Comparison of ENCODE assay signal across 20 cellular contexts in the genomic region with DNA sequence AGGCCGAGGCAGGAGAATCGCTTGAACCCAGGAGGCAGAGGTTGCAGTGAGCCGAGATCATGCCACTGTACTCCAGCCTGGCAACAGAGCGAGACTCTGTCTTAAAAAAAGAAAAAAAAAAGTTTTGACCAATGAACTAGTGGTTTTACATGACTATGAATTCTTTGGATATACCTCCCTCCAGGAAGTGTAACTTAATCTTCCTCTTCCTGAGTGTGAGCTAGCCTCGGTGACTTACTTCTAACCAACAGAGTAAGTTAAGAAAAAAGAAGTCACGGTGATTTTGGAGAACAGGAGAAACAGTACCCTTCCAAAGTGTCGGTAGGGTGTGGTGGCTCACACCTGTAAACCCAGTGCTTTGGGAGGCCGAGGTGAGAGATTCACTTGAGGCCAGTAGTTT. TPM values are rescaled to one million over a fixed set of nuclear protein-coding genes. Genes with fewer than 3 reads are reported as not detected.
DNase-seq lines count a peak whose midpoint lies in the region; ATAC-seq and TF ChIP-seq lines count a peak whose summit lies in the region.
"Had no signal": no experiment of that assay in that cellular context is flagged by ENCODE, and none has a peak within 500 bp of the region (broad histone marks: within the 10 kb centered on the region; RNA-seq: fewer than 3 reads in every experiment).

No MANE protein-coding gene starts in this region.

- no peak for ATAC-seq in CD4-positive, alpha-beta T cell (ENCODE audit: poor library complexity)
- ATAC-seq in WTC11 (no peak), memory B cell (ENCODE audit: low read depth) (no peak), HG03196 (IDR thresholded peaks at IDR 0.05; ENCODE audit: unreplicated experiment) (no peak)
- ATAC-seq: left lung, pancreas had no signal

- H3K9me3 ChIP-seq in CD4-positive, alpha-beta T cell (ENCODE audit: control insufficient read depth, low read length), result no peaks in the 10 kb centered on the region
- H3K9me3 ChIP-seq: colonic mucosa, left lung, pancreas, thoracic aorta had no signal

- H3K4me1 Mint-ChIP-seq in CD4-positive, alpha-beta T cell (ENCODE audit: low read depth), result peaks cover 53% of the 10 kb centered on the region
- peaks cover 52% of the 10 kb centered on the region for H3K4me1 Mint-ChIP-seq in WTC11
- peaks cover 18% of the 10 kb centered on the region for H3K4me1 Mint-ChIP-seq in memory B cell

- intact Hi-C loops in CD4-positive, alpha-beta T cell (cut with DNase I, micrococcal nuclease), result no loop called here

- no peak for TF ChIP-seq CTCF in CD4-positive, alpha-beta T cell (IDR thresholded peaks at IDR 0.05)
- TF ChIP-seq CTCF in WTC11 (IDR thresholded peaks at IDR 0.05), result no peak

- CTCF ChIA-PET in CD4-positive, alpha-beta T cell (lab: Charles Lee), result no interaction called here
- CTCF ChIA-PET in WTC11 (lab: Charles Lee), result no interaction called here

- no peak for DNase-seq in CD4-positive, alpha-beta T cell
- DNase-seq in HT1080 (ENCODE audit: low read depth), result peak; percentile 79
- no peak for DNase-seq in WTC11 (ENCODE audit: low spot score)
- no peak for DNase-seq in memory B cell (ENCODE audit: low spot score in 2 of 2)
- DNase-seq in NCI-H1092 (lab: John Stamatoyannopoulos, UW), result no peak
- DNase-seq in NCI-H510A treated with DMSO at 0.1 percent for 48 hours (lab: John Stamatoyannopoulos, UW), result no peak
- no peak for DNase-seq in DMS79 (lab: John Stamatoyannopoulos, UW)
- DNase-seq: activated CD4-positive, CD25-positive, alpha-beta regulatory T cell; activated effector memory CD4-positive, alpha-beta T cell treated with Interleukin-2 at 50 U/mL for 16 hours; anterior cingulate cortex; colonic mucosa; left lung; pancreas; stimulated activated CD4-positive, alpha-beta T cell treated with anti-CD3 and anti-CD28 coated beads, Interleukin-4, amount 100 ng/mL, for 4 hours; stimulated activated CD8-positive, alpha-beta memory T cell treated with anti-CD3 and anti-CD28 coated beads, Interleukin-4, amount 100 ng/mL, for 48 hours; T-helper 1 cell had no signal

- no peak overlapping the region for H3K4me3 Mint-ChIP-seq in CD4-positive, alpha-beta T cell
- H3K4me3 Mint-ChIP-seq in WTC11 (peak overlapping the region; percentile 25; the same call in 1 of the 2 replicates), memory B cell (no peak overlapping the region)

- H3K27ac Mint-ChIP-seq in CD4-positive, alpha-beta T cell, result peak overlapping the region; percentile 30
- peak overlapping the region; percentile 79; the same call in 1 of the 2 replicates for H3K27ac Mint-ChIP-seq in WTC11
- H3K27ac Mint-ChIP-seq in memory B cell, result peak overlapping the region; percentile 45

- H3K27ac ChIP-seq in CD4-positive, alpha-beta T cell (ENCODE audit: low read depth, low read length), result no peak overlapping the region
- H3K27ac ChIP-seq: colonic mucosa, epithelial cell of prostate, left lung, pancreas, skin epidermis, thoracic aorta had no signal

- peaks cover 64% of the 10 kb centered on the region for H3K36me3 Mint-ChIP-seq in CD4-positive, alpha-beta T cell (ENCODE audit: low read depth)
- H3K36me3 Mint-ChIP-seq in WTC11, result peaks cover 37% of the 10 kb centered on the region
- H3K36me3 Mint-ChIP-seq in memory B cell, result peaks cover 13% of the 10 kb centered on the region

- H3K27me3 Mint-ChIP-seq in CD4-positive, alpha-beta T cell, result no peaks in the 10 kb centered on the region
- H3K27me3 Mint-ChIP-seq in WTC11 (ENCODE audit: low read depth), result no peaks in the 10 kb centered on the region
- no peaks in the 10 kb centered on the region for H3K27me3 Mint-ChIP-seq in memory B cell

- POLR2A ChIA-PET in CD4-positive, alpha-beta T cell (lab: Charles Lee), result interaction anchor here (0.9 to 3.3 kb wide), 2 partner anchors 51 to 98 kb away, joined by 3 to 9 read pairs; a partner anchor contains a TSS
- POLR2A ChIA-PET in WTC11 (lab: Charles Lee), result no interaction called here

- no peaks in the 10 kb centered on the region for H3K27me3 ChIP-seq in CD4-positive, alpha-beta T cell (ENCODE audit: control insufficient read depth, insufficient read depth, low read length)
- H3K27me3 ChIP-seq: colonic mucosa, left lung, pancreas had no signal

- no peaks in the 10 kb centered on the region for H3K9me3 Mint-ChIP-seq in CD4-positive, alpha-beta T cell
- peaks cover 9% of the 10 kb centered on the region for H3K9me3 Mint-ChIP-seq in WTC11
- no peaks in the 10 kb centered on the region for H3K9me3 Mint-ChIP-seq in memory B cell

TF ChIP-seq in WTC11, 78 proteins besides CTCF, POLR2A, EP300 and RAD21:
- TF ChIP-seq CREM (CRISPR knock-in tag; IDR thresholded peaks at IDR 0.05), result no peak

RNA-seq across cellular contexts. Expression of a gene that starts 7.1 kb away (rescaled TPM):
- total RNA-seq in CD4-positive, alpha-beta T cell, result 10 to 100 TPM; 34.4 to 45.3 TPM
- total RNA-seq in HT1080 (2014; rRNA removed; shearing (Covaris generic)), result 58.1 and 66.6 TPM in 2 replicates
- 18.7 and 20.9 TPM in 2 replicates for polyA plus RNA-seq in HT1080 (2015; cell fraction: cytosol; rRNA removed)
- 175 and 177 TPM in 2 replicates for polyA plus RNA-seq in HT1080 (2015; cell fraction: nucleus; rRNA removed)
- 150 to 178 TPM (median 176 TPM) in 3 replicates for total RNA-seq in WTC11 (2021)

RNA-seq across cellular contexts. Expression of a gene that starts 16.6 kb away (rescaled TPM):
- 1 to 10 TPM; 8.3 to 9.8 TPM for total RNA-seq in CD4-positive, alpha-beta T cell
- 10.7 and 13.1 TPM in 2 replicates for total RNA-seq in HT1080 (2014; rRNA removed; shearing (Covaris generic))
- polyA plus RNA-seq in HT1080 (2015; cell fraction: cytosol; rRNA removed), result 12.7 and 17.2 TPM in 2 replicates
- 19.9 and 30.4 TPM in 2 replicates for polyA plus RNA-seq in HT1080 (2015; cell fraction: nucleus; rRNA removed)
- 43.3 to 53.1 TPM (median 47.1 TPM) in 3 replicates for total RNA-seq in WTC11 (2021)

RNA-seq across cellular contexts. Expression of a gene that starts 50.5 kb away (rescaled TPM):
- 10 to 100 TPM; 16.9 to 18.4 TPM for total RNA-seq in CD4-positive, alpha-beta T cell
- 14.6 and 14.7 TPM in 2 replicates for total RNA-seq in HT1080 (2014; rRNA removed; shearing (Covaris generic))
- polyA plus RNA-seq in HT1080 (2015; cell fraction: cytosol; rRNA removed), result 14.3 and 14.6 TPM in 2 replicates
- polyA plus RNA-seq in HT1080 (2015; cell fraction: nucleus; rRNA removed), result 17.8 and 20.0 TPM in 2 replicates
- 6.8 to 13.1 TPM (median 10.2 TPM) in 3 replicates for total RNA-seq in WTC11 (2021)

RNA-seq across cellular contexts. Expression of a gene that starts 52.2 kb away (rescaled TPM):
- total RNA-seq in CD4-positive, alpha-beta T cell, result 10 to 100 TPM; 74.4 to 76.1 TPM
- total RNA-seq in HT1080 (2014; rRNA removed; shearing (Covaris generic)), result 352 and 381 TPM in 2 replicates
- polyA plus RNA-seq in HT1080 (2015; cell fraction: cytosol; rRNA removed), result 277 and 345 TPM in 2 replicates
- 90.7 and 92.4 TPM in 2 replicates for polyA plus RNA-seq in HT1080 (2015; cell fraction: nucleus; rRNA removed)
- 350 to 369 TPM (median 355 TPM) in 3 replicates for total RNA-seq in WTC11 (2021)
